Comparison of ENCODE assay signal across 8 cellular contexts in genomic region chr13:26698392-26699196, GRCh38.
DNase-seq lines count a peak whose midpoint lies in the region; ATAC-seq, FAIRE-seq and TF ChIP-seq lines count a peak whose summit lies in the region.

No MANE protein-coding gene starts in this region.

- POLR2A ChIA-PET in activated naive CD8-positive, alpha-beta T cell treated with anti-CD3 and anti-CD28 coated beads, Interleukin-2, amount 10 ng/mL, durations not matched to agents 7 days and 5 days (lab: Charles Lee): interaction anchor here (1.2 kb wide), 1 partner anchor 513 kb away, joined by 16 read pairs; no protein-coding TSS in a partner anchor

- H3K4me1 ChIP-seq in cardiac muscle cell (ENCODE audit: low read depth) (no peaks in the 10 kb centered on the region), prostate gland (replicated peaks) (no peaks in the 10 kb centered on the region)

- H3K36me3 Mint-ChIP-seq in activated naive CD8-positive, alpha-beta T cell treated with anti-CD3 and anti-CD28 coated beads, Interleukin-2, amount 10 ng/mL, durations not matched to agents 7 days and 5 days: no peaks in the 10 kb centered on the region

- WGBS in prostate gland: 10% methylated on average over 29 of the region's 29 CpGs

- H3K9me3 ChIP-seq in cardiac muscle cell (ENCODE audit: low read depth) (no peaks in the 10 kb centered on the region), prostate gland (no peaks in the 10 kb centered on the region)

- no peak overlapping the region for H3K4me3 Mint-ChIP-seq in activated naive CD8-positive, alpha-beta T cell treated with anti-CD3 and anti-CD28 coated beads, Interleukin-2, amount 10 ng/mL, durations not matched to agents 7 days and 5 days

- peak; percentile 93 for DNase-seq in AG08395 (ENCODE audit: low spot score)
- peak; percentile 64 for DNase-seq in GM19238 (ENCODE audit: insufficient read length, low spot score)
- peak; percentile 61 for DNase-seq in MV-4-11 (lab: John Stamatoyannopoulos, UW)
- DNase-seq in SKM-1 treated with dmso at 0.1 percent for 144 hours (lab: John Stamatoyannopoulos, UW; ENCODE audit: unreplicated experiment): peak; percentile 67
- peak; percentile 86 for DNase-seq in activated naive CD8-positive, alpha-beta T cell treated with anti-CD3 and anti-CD28 coated beads, Interleukin-2, amount 10 ng/mL, durations not matched to agents 7 days and 5 days
- peak; percentile 74 to 92 for DNase-seq in cardiac muscle cell (ENCODE audit: low read depth in 1 of 2, low spot score in 1 of 2)
- peak; percentile 77 for DNase-seq in prostate gland (ENCODE audit: low spot score)
- peak; percentile 74 for DNase-seq in urothelium cell line (ENCODE audit: low spot score)

- no peaks in the 10 kb centered on the region for H3K36me3 ChIP-seq in cardiac muscle cell
- no peaks in the 10 kb centered on the region for H3K36me3 ChIP-seq in prostate gland

- no peak for TF ChIP-seq POLR2A in prostate gland (IDR thresholded peaks at IDR 0.05)

- no peaks in the 10 kb centered on the region for H3K27me3 ChIP-seq in cardiac muscle cell
- H3K27me3 ChIP-seq in prostate gland (replicated peaks; ENCODE audit: insufficient read depth): no peaks in the 10 kb centered on the region

- intact Hi-C loops in prostate gland (cut with DNase I): loop anchor here (5.0 to 10.0 kb wide), 5 partner anchors 96 to 511 kb away; partner anchors contain the start of gene WASF3

- TF ChIP-seq CTCF in cardiac muscle cell (IDR thresholded peaks at IDR 0.05; ENCODE audit: low read depth, low read length): peak; percentile 92
- peak; percentile 93 to 99 (median 96) for TF ChIP-seq CTCF in prostate gland (IDR thresholded peaks at IDR 0.05)

- no peak overlapping the region for H3K27ac Mint-ChIP-seq in activated naive CD8-positive, alpha-beta T cell treated with anti-CD3 and anti-CD28 coated beads, Interleukin-2, amount 10 ng/mL, durations not matched to agents 7 days and 5 days

- H3K27ac ChIP-seq in cardiac muscle cell (no peak overlapping the region), prostate gland (no peak overlapping the region)

- FAIRE-seq in urothelium cell line (lab: Jason Lieb, UNC): no peak

- no peaks in the 10 kb centered on the region for H3K9me3 Mint-ChIP-seq in activated naive CD8-positive, alpha-beta T cell treated with anti-CD3 and anti-CD28 coated beads, Interleukin-2, amount 10 ng/mL, durations not matched to agents 7 days and 5 days

- no peak overlapping the region for H3K4me3 ChIP-seq in cardiac muscle cell
- peak overlapping the region in 1 of 2 donors; percentile 18 for H3K4me3 ChIP-seq in prostate gland

- ATAC-seq in activated naive CD8-positive, alpha-beta T cell treated with anti-CD3 and anti-CD28 coated beads, Interleukin-2, amount 10 ng/mL, durations not matched to agents 7 days and 5 days (ENCODE audit: low read depth): peak; percentile 45

- no peaks in the 10 kb centered on the region for H3K4me1 Mint-ChIP-seq in activated naive CD8-positive, alpha-beta T cell treated with anti-CD3 and anti-CD28 coated beads, Interleukin-2, amount 10 ng/mL, durations not matched to agents 7 days and 5 days

- peaks cover 12% of the 10 kb centered on the region for H3K27me3 Mint-ChIP-seq in activated naive CD8-positive, alpha-beta T cell treated with anti-CD3 and anti-CD28 coated beads, Interleukin-2, amount 10 ng/mL, durations not matched to agents 7 days and 5 days
